Comparison of ENCODE assay signal across 1 cellular context in genomic region chr22:38222797-38223119, GRCh38.
TF ChIP-seq lines count a peak whose summit lies in the region.

No MANE protein-coding gene starts in this region.

TF ChIP-seq in IMR-90, 13 proteins besides CTCF, POLR2A, EP300 and RAD21:
- TF ChIP-seq NFE2L2 (IDR thresholded peaks at IDR 0.05; ENCODE audit: low read depth, low read length) (no peak), FOS (IDR thresholded peaks at IDR 0.05; ENCODE audit: low read depth, low read length) (no peak), SMC3 (IDR thresholded peaks at IDR 0.05; ENCODE audit: low read depth, low read length) (no peak), RFX5 (IDR thresholded peaks at IDR 0.05; ENCODE audit: low read depth, low read length) (no peak), BHLHE40 (IDR thresholded peaks at IDR 0.05; ENCODE audit: low read depth, low read length) (no peak), ELK1 (IDR thresholded peaks at IDR 0.05; ENCODE audit: borderline replicate concordance, low read depth, low read length) (no peak), MXI1 (IDR thresholded peaks at IDR 0.05; ENCODE audit: borderline replicate concordance, low read depth, low read length) (no peak), MAZ (IDR thresholded peaks at IDR 0.05; ENCODE audit: borderline replicate concordance, low read depth, low read length) (no peak), MAFK (IDR thresholded peaks at IDR 0.05; ENCODE audit: low read depth, low read length) (no peak), CHD1 (IDR thresholded peaks at IDR 0.05; ENCODE audit: low read depth, low read length) (no peak), RCOR1 (IDR thresholded peaks at IDR 0.05; ENCODE audit: insufficient replicate concordance, low read length) (no peak), CEBPB (IDR thresholded peaks at IDR 0.05; ENCODE audit: low read depth, low read length) (no peak)
- TF ChIP-seq, protein P1, sequence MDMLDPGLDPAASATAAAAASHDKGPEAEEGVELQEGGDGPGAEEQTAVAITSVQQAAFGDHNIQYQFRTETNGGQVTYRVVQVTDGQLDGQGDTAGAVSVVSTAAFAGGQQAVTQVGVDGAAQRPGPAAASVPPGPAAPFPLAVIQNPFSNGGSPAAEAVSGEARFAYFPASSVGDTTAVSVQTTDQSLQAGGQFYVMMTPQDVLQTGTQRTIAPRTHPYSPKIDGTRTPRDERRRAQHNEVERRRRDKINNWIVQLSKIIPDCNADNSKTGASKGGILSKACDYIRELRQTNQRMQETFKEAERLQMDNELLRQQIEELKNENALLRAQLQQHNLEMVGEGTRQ (IDR thresholded peaks at IDR 0.05; ENCODE audit: low read depth, low read length), result no peak
